ENCODE assay signal across 18 cellular contexts in the genomic region with DNA sequence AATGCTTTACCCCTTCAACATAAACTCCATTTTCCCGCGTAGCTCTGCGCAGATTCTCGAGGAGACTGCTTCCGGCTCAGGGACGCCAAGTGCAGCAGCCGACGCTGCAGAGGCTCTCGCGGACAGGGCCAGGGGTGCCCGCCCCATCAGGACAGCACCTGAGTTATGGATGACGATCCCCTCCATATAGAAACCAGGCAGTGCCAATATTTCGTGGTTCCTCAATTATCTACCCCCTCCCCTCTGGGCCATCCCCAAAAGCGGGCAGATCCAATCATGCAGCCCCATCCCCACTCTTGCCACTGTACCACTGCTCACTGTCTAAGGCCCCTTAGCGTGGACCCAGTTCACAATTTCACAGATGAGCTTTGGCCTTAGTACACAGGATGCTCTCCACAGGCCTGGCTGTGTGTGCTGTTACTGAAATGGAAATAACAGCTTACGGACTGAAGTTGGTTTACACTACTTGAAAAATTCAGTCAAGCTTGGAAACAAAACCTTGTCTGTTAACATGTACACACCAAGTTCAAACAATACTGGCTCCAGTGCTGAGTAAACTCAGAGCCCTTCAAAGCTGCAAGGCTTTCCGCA.
DNase-seq lines count a peak whose midpoint lies in the region; ATAC-seq, FAIRE-seq and TF ChIP-seq lines count a peak whose summit lies in the region.
"Had no signal": no experiment of that assay in that cellular context is flagged by ENCODE, and none has a peak within 500 bp of the region (broad histone marks: within the 10 kb centered on the region; RNA-seq: fewer than 3 reads in every experiment).

No MANE protein-coding gene starts in this region.

- H3K4me1 ChIP-seq in HepG2 (ENCODE audit: insufficient read depth, low read length) (peaks cover 98% of the 10 kb centered on the region), right lobe of liver (peaks cover 0 to 4% (median 0%) of the 10 kb centered on the region in 4 donors)

- H3K4me3 ChIP-seq in HepG2 (replicated peaks in 1 of 3; ENCODE audit: insufficient read depth in 1 of 3, low read depth in 2 of 3, low read length in 3 of 3) (no peak overlapping the region), right lobe of liver (no peak overlapping the region)
- H3K4me3 ChIP-seq: BLaER1 treated with 17β-estradiol and CSF1 and Interleukin-3, amounts not matched to agents 10 nM and 100 nM had no signal

- FAIRE-seq in HepG2 (lab: Jason Lieb, UNC): peak; percentile 90
- FAIRE-seq: G401.6, GM12891, GM19239, H1 had no signal

- TF ChIP-seq CTCF in HepG2 (CRISPR knock-in tag; IDR thresholded peaks at IDR 0.05) (no peak; the same call in 1 of the 2 replicates), right lobe of liver (IDR thresholded peaks at IDR 0.05) (no peak), nephron (IDR thresholded peaks at IDR 0.05; ENCODE audit: unreplicated experiment in 3 of 3) (no peak), type B pancreatic cell (conservative IDR thresholded peaks at IDR 0.05) (no peak)

- CTCF ChIA-PET in HepG2 (lab: Yijun Ruan, JAX; ENCODE audit: low intra/inter-chr PET ratio, low total read pairs): no interaction called here
- CTCF ChIA-PET in activated CD8-positive, alpha-beta memory T cell treated with anti-CD3 and anti-CD28 coated beads, Interleukin-2, amount 10 ng/mL, durations not matched to agents 7 days and 5 days (lab: Charles Lee): no interaction called here

- WGBS in HepG2 (ENCODE audit: low lambda C conversion rate): 68% methylated on average over 17 of the region's 17 CpGs
- WGBS in right lobe of liver (ENCODE audit: insufficient coverage, low coverage, low lambda C conversion rate, missing lambda C conversion rate): 94% methylated on average over 13 of the region's 17 CpGs

- H3K36me3 Mint-ChIP-seq in nephron (ENCODE audit: low read depth) (no peaks in the 10 kb centered on the region), type B pancreatic cell (no peaks in the 10 kb centered on the region)
- H3K36me3 Mint-ChIP-seq in activated CD8-positive, alpha-beta memory T cell treated with anti-CD3 and anti-CD28 coated beads, Interleukin-2, amount 10 ng/mL, durations not matched to agents 7 days and 5 days: no peaks in the 10 kb centered on the region
- H3K36me3 Mint-ChIP-seq: CD8-positive, alpha-beta T cell had no signal

- TF ChIP-seq POLR2A in HepG2 (IDR thresholded peaks at IDR 0.05; ENCODE audit: insufficient read depth in 1 of 2, low read depth in 2 of 2, low read length in 2 of 2): no peak
- no peak for TF ChIP-seq POLR2A in right lobe of liver (IDR thresholded peaks at IDR 0.05)

- H3K9me3 ChIP-seq in HepG2 (ENCODE audit: low read length) (no peaks in the 10 kb centered on the region), right lobe of liver (no peaks in the 10 kb centered on the region)
- H3K9me3 ChIP-seq: BLaER1 treated with 17β-estradiol and CSF1 and Interleukin-3, amounts not matched to agents 10 nM and 100 nM had no signal

- POLR2A ChIA-PET in HepG2 (lab: Yijun Ruan, JAX): interaction anchor here (1.0 to 2.1 kb wide), 4 partner anchors 28 to 81 kb away, joined by 3 to 13 read pairs (median 4); no protein-coding TSS in a partner anchor

- H3K27me3 ChIP-seq in HepG2 (ENCODE audit: control insufficient read depth in 1 of 2, insufficient read depth in 2 of 2, low read length in 2 of 2) (no peaks in the 10 kb centered on the region), right lobe of liver (no peaks in the 10 kb centered on the region)

- H3K27me3 Mint-ChIP-seq in nephron (ENCODE audit: low read depth) (peaks cover 32% of the 10 kb centered on the region), type B pancreatic cell (peaks cover 4% of the 10 kb centered on the region)
- no peaks in the 10 kb centered on the region for H3K27me3 Mint-ChIP-seq in activated CD8-positive, alpha-beta memory T cell treated with anti-CD3 and anti-CD28 coated beads, Interleukin-2, amount 10 ng/mL, durations not matched to agents 7 days and 5 days
- H3K27me3 Mint-ChIP-seq: B cell had no signal

- no TSS peak for BruUV-seq in HepG2 (replicated peaks; lab: Mats Ljungman, UMichigan)

- in situ Hi-C loops in HepG2 (cut with HindIII; ENCODE audit: extremely low pct_ligation_motif_present, low pct_unique_long_range_greater_than_20kb): no loop called here

- H3K36me3 ChIP-seq in HepG2 (replicated peaks in 1 of 2; ENCODE audit: control insufficient read depth in 1 of 2, insufficient read depth in 2 of 2, low read length in 2 of 2): no peaks in the 10 kb centered on the region
- no peaks in the 10 kb centered on the region for H3K36me3 ChIP-seq in right lobe of liver
- H3K36me3 ChIP-seq: BLaER1 treated with 17β-estradiol and CSF1 and Interleukin-3, amounts not matched to agents 10 nM and 100 nM had no signal

- peak overlapping the region; percentile 14 to 59 (median 55) for H3K27ac Mint-ChIP-seq in nephron
- H3K27ac Mint-ChIP-seq in type B pancreatic cell: peak overlapping the region; percentile 39
- no peak overlapping the region for H3K27ac Mint-ChIP-seq in activated CD8-positive, alpha-beta memory T cell treated with anti-CD3 and anti-CD28 coated beads, Interleukin-2, amount 10 ng/mL, durations not matched to agents 7 days and 5 days
- H3K27ac Mint-ChIP-seq: B cell; CD8-positive, alpha-beta T cell; H9 had no signal

- peak in 1 of 2 experiments; percentile 86; a peak in 3 of 4 replicates for TF ChIP-seq EP300 in HepG2 (IDR thresholded peaks at IDR 0.05; ENCODE audit: low read depth in 2 of 2, low read length in 2 of 2)
- peak; percentile 78; the same call in 1 of the 2 replicates for TF ChIP-seq EP300 in HepG2 (CRISPR knock-in tag; IDR thresholded peaks at IDR 0.05; ENCODE audit: borderline replicate concordance)

- intact Hi-C loops in HepG2 (cut with micrococcal nuclease; ENCODE audit: unreplicated experiment): loop anchor here (1.0 to 5.0 kb wide), 2 partner anchors 17 to 57 kb away; no protein-coding TSS in a partner anchor
- intact Hi-C loops in right lobe of liver (cut with DNase I): no loop called here

- no peak overlapping the region for H3K4me3 Mint-ChIP-seq in nephron
- H3K4me3 Mint-ChIP-seq in type B pancreatic cell: no peak overlapping the region
- H3K4me3 Mint-ChIP-seq in activated CD8-positive, alpha-beta memory T cell treated with anti-CD3 and anti-CD28 coated beads, Interleukin-2, amount 10 ng/mL, durations not matched to agents 7 days and 5 days: no peak overlapping the region
- H3K4me3 Mint-ChIP-seq: B cell; CD8-positive, alpha-beta T cell; H9 had no signal

- DNase-seq in HepG2 (ENCODE audit: low spot score): peak; percentile 96
- no peak for DNase-seq in right lobe of liver
- peak; percentile 19 for DNase-seq in NCI-H774 (lab: John Stamatoyannopoulos, UW)
- no peak for DNase-seq in type B pancreatic cell (ENCODE audit: extremely low spot score, unreplicated experiment)
- no peak for DNase-seq in activated CD8-positive, alpha-beta memory T cell treated with anti-CD3 and anti-CD28 coated beads, Interleukin-2, amount 10 ng/mL, durations not matched to agents 7 days and 5 days
- DNase-seq in dedifferentiated amniotic fluid mesenchymal stem cell (ENCODE audit: extremely low spot score): no peak
- DNase-seq in NCI-H1048 (lab: John Stamatoyannopoulos, UW): no peak
- DNase-seq: Calu3; CD8-positive, alpha-beta T cell; H9; IMR-90 had no signal

- peak overlapping the region; percentile 18 for H3K27ac ChIP-seq in HepG2 (ENCODE audit: extremely low read length, insufficient read depth, low read length)
- H3K27ac ChIP-seq in right lobe of liver: no peak overlapping the region
- H3K27ac ChIP-seq: BLaER1 treated with 17β-estradiol and CSF1 and Interleukin-3, amounts not matched to agents 10 nM and 100 nM had no signal

- ATAC-seq in HepG2 (peak; percentile 79), right lobe of liver (no peak)
- ATAC-seq in activated CD8-positive, alpha-beta memory T cell treated with anti-CD3 and anti-CD28 coated beads, Interleukin-2, amount 10 ng/mL, durations not matched to agents 7 days and 5 days: no peak
- ATAC-seq: CD8-positive, alpha-beta T cell had no signal

- peak overlapping the region; percentile 45 for H3K4me2 ChIP-seq in HepG2 (ENCODE audit: low read depth, low read length)
- H3K4me2 ChIP-seq: BLaER1 treated with 17β-estradiol and CSF1 and Interleukin-3, amounts not matched to agents 10 nM and 100 nM had no signal

- no peaks in the 10 kb centered on the region for H3K9me3 Mint-ChIP-seq in nephron
- H3K9me3 Mint-ChIP-seq in type B pancreatic cell: no peaks in the 10 kb centered on the region
- no peaks in the 10 kb centered on the region for H3K9me3 Mint-ChIP-seq in activated CD8-positive, alpha-beta memory T cell treated with anti-CD3 and anti-CD28 coated beads, Interleukin-2, amount 10 ng/mL, durations not matched to agents 7 days and 5 days (ENCODE audit: low read depth)
- H3K9me3 Mint-ChIP-seq: CD8-positive, alpha-beta T cell; H9 had no signal

- H3K9ac ChIP-seq in HepG2 (ENCODE audit: insufficient read depth, low read depth, low read length): no peak overlapping the region
- H3K9ac ChIP-seq: BLaER1 treated with 17β-estradiol and CSF1 and Interleukin-3, amounts not matched to agents 10 nM and 100 nM had no signal

- H4K20me1 ChIP-seq in HepG2 (ENCODE audit: insufficient read depth, low read length): no peaks in the 10 kb centered on the region
- H4K20me1 ChIP-seq: BLaER1 treated with 17β-estradiol and CSF1 and Interleukin-3, amounts not matched to agents 10 nM and 100 nM had no signal

- no peaks in the 10 kb centered on the region for H3K79me2 ChIP-seq in HepG2 (ENCODE audit: insufficient read depth, low read length)

- peaks cover 32% of the 10 kb centered on the region for H3K4me1 Mint-ChIP-seq in nephron
- peaks cover 44% of the 10 kb centered on the region for H3K4me1 Mint-ChIP-seq in type B pancreatic cell (ENCODE audit: unreplicated experiment)
- peaks cover 4% of the 10 kb centered on the region for H3K4me1 Mint-ChIP-seq in activated CD8-positive, alpha-beta memory T cell treated with anti-CD3 and anti-CD28 coated beads, Interleukin-2, amount 10 ng/mL, durations not matched to agents 7 days and 5 days
- H3K4me1 Mint-ChIP-seq: B cell had no signal

- TF ChIP-seq RAD21 in HepG2 (CRISPR knock-in tag; IDR thresholded peaks at IDR 0.05): 0 out of 2 replicates have a peak, but pooled peaks have one; percentile 18

- no peak overlapping the region for H2AFZ ChIP-seq in HepG2 (ENCODE audit: low read length)

TF ChIP-seq in HepG2, 621 proteins besides CTCF, POLR2A, EP300 and RAD21 (continues in another document):
- TF ChIP-seq SMARCE1 (IDR thresholded peaks at IDR 0.05; ENCODE audit: borderline replicate concordance) (no peak), PITX1 (CRISPR knock-in tag; IDR thresholded peaks at IDR 0.05) (peak; percentile 68; the same call in 1 of the 2 replicates), GZF1 (CRISPR knock-in tag; IDR thresholded peaks at IDR 0.05) (no peak)

Comparison
In these comparisons a context has a peak if more than half of its experiments do, and no peak if none do; other contexts are left out.
1. DNase-seq: peak in HepG2 (single experiment) and NCI-H774 (single experiment); none in right lobe of liver (0 of 3), type B pancreatic cell (single experiment), activated CD8-positive, alpha-beta memory T cell treated with anti-CD3 and anti-CD28 coated beads, Interleukin-2, amount 10 ng/mL, durations not matched to agents 7 days and 5 days (single experiment), dedifferentiated amniotic fluid mesenchymal stem cell (single experiment) and NCI-H1048 (single experiment).